Comparison of ENCODE assay signal across 8 cellular contexts in the genomic region with DNA sequence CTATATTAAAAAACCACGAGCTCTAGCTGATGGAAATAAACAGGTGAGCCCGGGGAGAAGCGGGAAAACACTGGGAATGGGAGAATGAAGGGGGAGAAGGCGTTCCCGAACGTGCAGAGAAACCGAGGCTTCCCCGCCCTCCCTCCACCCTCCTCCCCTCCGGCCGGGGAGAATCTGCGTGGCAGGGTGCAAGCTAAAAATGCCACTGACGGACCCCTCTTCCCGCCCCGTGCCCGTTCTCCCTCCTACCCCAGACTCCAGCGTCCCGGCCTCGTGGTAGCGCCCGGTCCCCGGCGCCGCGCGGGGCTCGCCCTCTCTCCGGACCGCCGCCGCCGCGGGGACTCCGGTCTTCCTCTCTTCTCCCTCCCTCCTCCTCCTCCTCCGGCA.
A peak's percentile ranks its signal among the peaks of the same experiment; 100 is the strongest.
DNase-seq lines count a peak whose midpoint lies in the region; ATAC-seq and TF ChIP-seq lines count a peak whose summit lies in the region.

No MANE protein-coding gene starts in this region.

- no peak for DNase-seq in CD8-positive, alpha-beta T cell
- DNase-seq in adrenal gland = no peak
- DNase-seq in kidney epithelial cell (ENCODE audit: low read depth) = no peak
- DNase-seq in DMS153 treated with DMSO at 0.1 percent for 48 hours (lab: John Stamatoyannopoulos, UW; ENCODE audit: unreplicated experiment) = no peak
- DNase-seq in stimulated activated naive CD4-positive, alpha-beta T cell treated with Interleukin-2 at 50 U/mL for 16 hours (lab: John Stamatoyannopoulos, UW) = no peak
- DNase-seq in NCI-H2107 treated with DMSO at 0.1 percent for 48 hours (lab: John Stamatoyannopoulos, UW; ENCODE audit: unreplicated experiment) = no peak

- POLR2A ChIA-PET in CD8-positive, alpha-beta T cell (lab: Charles Lee) = interaction anchor here (0.7 to 3.8 kb wide), 7 partner anchors 8 to 203 kb away, joined by 3 to 22 read pairs (median 3); partner anchors contain the start of gene JAK1

- no peak for TF ChIP-seq POLR2A in adrenal gland (IDR thresholded peaks at IDR 0.05)

- H3K4me1 ChIP-seq in CD8-positive, alpha-beta T cell (ENCODE audit: insufficient read depth, low read length) = peaks cover 47% of the 10 kb centered on the region
- peaks cover 28 to 49% of the 10 kb centered on the region in 2 donors for H3K4me1 ChIP-seq in adrenal gland (replicated peaks in 1 of 2)

- peaks cover 20% of the 10 kb centered on the region for H3K36me3 Mint-ChIP-seq in CD8-positive, alpha-beta T cell

- H3K27ac Mint-ChIP-seq in CD8-positive, alpha-beta T cell = peak overlapping the region; percentile 97

- intact Hi-C loops in CD8-positive, alpha-beta T cell (cut with DNase I, micrococcal nuclease) = loop anchor here (1.0 to 10.0 kb wide), 12 partner anchors 100 to 1868 kb away; partner anchors contain the start of genes JAK1 (in 2 of the 2), PGM1 (in 2 of the 2), CACHD1 (in 1 of the 2) and FOXD3 (in 1 of the 2)
- intact Hi-C loops in adrenal gland (cut with DNase I) = no loop called here

- no peaks in the 10 kb centered on the region for H3K27me3 ChIP-seq in CD8-positive, alpha-beta T cell (ENCODE audit: insufficient read depth, low read length)
- H3K27me3 ChIP-seq in adrenal gland (no peaks in the 10 kb centered on the region), kidney epithelial cell (ENCODE audit: control insufficient read depth, insufficient read depth, low read length) (no peaks in the 10 kb centered on the region)

- ATAC-seq in CD8-positive, alpha-beta T cell = no peak
- peak; percentile 30 for ATAC-seq in HG03045 (IDR thresholded peaks at IDR 0.05; ENCODE audit: unreplicated experiment)

- peak overlapping the region; percentile 67 for H3K4me3 ChIP-seq in CD8-positive, alpha-beta T cell (ENCODE audit: low read depth, low read length)
- H3K4me3 ChIP-seq in adrenal gland = peak overlapping the region in 3 of 4 donors; percentile 22 to 93 (median 91)
- H3K4me3 ChIP-seq in kidney epithelial cell (ENCODE audit: low read depth, low read length) = peak overlapping the region; percentile 82

- H3K27ac ChIP-seq in CD8-positive, alpha-beta T cell (ENCODE audit: low read depth, low read length) = peak overlapping the region; percentile 92
- H3K27ac ChIP-seq in adrenal gland = peak overlapping the region; percentile 79 to 100 (median 99)
- peak overlapping the region; percentile 89 for H3K27ac ChIP-seq in temporal lobe (ENCODE audit: low read depth, low read length)

- TF ChIP-seq CTCF in CD8-positive, alpha-beta T cell (IDR thresholded peaks at IDR 0.05) = no peak
- TF ChIP-seq CTCF in adrenal gland (IDR thresholded peaks at IDR 0.05) (no peak), kidney epithelial cell (IDR thresholded peaks at IDR 0.05; ENCODE audit: insufficient read depth, low read length, poor library complexity, severe bottlenecking) (no peak)

- H3K4me3 Mint-ChIP-seq in CD8-positive, alpha-beta T cell = peak overlapping the region; percentile 96

- H3K9me3 Mint-ChIP-seq in CD8-positive, alpha-beta T cell = no peaks in the 10 kb centered on the region

- no peaks in the 10 kb centered on the region for H3K27me3 Mint-ChIP-seq in CD8-positive, alpha-beta T cell (ENCODE audit: low read depth)

- H3K36me3 ChIP-seq in CD8-positive, alpha-beta T cell (ENCODE audit: insufficient read depth, low read length) = no peaks in the 10 kb centered on the region
- no peaks in the 10 kb centered on the region for H3K36me3 ChIP-seq in adrenal gland (replicated peaks in 1 of 2)
- no peaks in the 10 kb centered on the region for H3K36me3 ChIP-seq in kidney epithelial cell (ENCODE audit: control insufficient read depth, insufficient read depth, low read length)

- CTCF ChIA-PET in CD8-positive, alpha-beta T cell (lab: Charles Lee) = interaction anchor here (1.0 to 5.9 kb wide), 3 partner anchors 8 to 101 kb away, joined by 3 to 118 read pairs (median 4); no protein-coding TSS in a partner anchor

- no peaks in the 10 kb centered on the region for H3K9me3 ChIP-seq in CD8-positive, alpha-beta T cell (ENCODE audit: low read length)
- no peaks in the 10 kb centered on the region for H3K9me3 ChIP-seq in adrenal gland (replicated peaks in 1 of 3)

- 0 to 2% (median 0%) methylated on average over 18 to 34 of the region's 34 CpGs for WGBS in adrenal gland, 4 donors

- H3K4me1 Mint-ChIP-seq in CD8-positive, alpha-beta T cell (ENCODE audit: low read depth) = peaks cover 68% of the 10 kb centered on the region

Comparison
In these comparisons a context has a peak if more than half of its experiments do, and no peak if none do; other contexts are left out.
1. intact Hi-C loops: an anchor here in CD8-positive, alpha-beta T cell (1.0 to 10.0 kb wide); none called in adrenal gland.